ENCODE assay signal across 23 cellular contexts in genomic region chr4:143586080-143586479, GRCh38.
DNase-seq lines count a peak whose midpoint lies in the region; ATAC-seq and TF ChIP-seq lines count a peak whose summit lies in the region.
"Had no signal": no experiment of that assay in that cellular context is flagged by ENCODE, and none has a peak within 500 bp of the region (broad histone marks: within the 10 kb centered on the region; RNA-seq: fewer than 3 reads in every experiment).

No MANE protein-coding gene starts in this region.

- H3K18ac ChIP-seq in neuronal stem cell (ENCODE audit: low read length): no peak overlapping the region

- H3K27me3 ChIP-seq in neuronal stem cell (ENCODE audit: control insufficient read depth in 3 of 3, insufficient read depth in 3 of 3, low read depth in 1 of 3, low read length in 3 of 3): no peaks in the 10 kb centered on the region
- H3K27me3 ChIP-seq: upper lobe of left lung had no signal

- no peak overlapping the region for H4K8ac ChIP-seq in neuronal stem cell (ENCODE audit: low read depth, low read length)

- no peak overlapping the region for H2AK5ac ChIP-seq in neuronal stem cell (ENCODE audit: low read depth, low read length)

- peaks cover 0 to 6% of the 10 kb centered on the region in 2 donors for H3K4me1 ChIP-seq in neuronal stem cell (ENCODE audit: control insufficient read depth in 2 of 2, insufficient read depth in 1 of 2, low read depth in 1 of 2, low read length in 2 of 2)
- H3K4me1 ChIP-seq: upper lobe of left lung had no signal

- peaks cover 16% of the 10 kb centered on the region for H3K36me3 Mint-ChIP-seq in chondrocyte (ENCODE audit: low read depth)
- no peaks in the 10 kb centered on the region for H3K36me3 Mint-ChIP-seq in effector memory CD8-positive, alpha-beta T cell (ENCODE audit: insufficient read depth)
- H3K36me3 Mint-ChIP-seq: activated naive CD4-positive, alpha-beta T cell treated with anti-CD3 and anti-CD28 coated beads, Interleukin-2, amount 10 ng/mL, durations not matched to agents 7 days and 5 days had no signal

- no peaks in the 10 kb centered on the region for H3K79me1 ChIP-seq in neuronal stem cell (ENCODE audit: low read depth, low read length)

- H3K27ac ChIP-seq in neuronal stem cell (replicated peaks; ENCODE audit: low read length): no peak overlapping the region
- H3K27ac ChIP-seq: upper lobe of left lung, VCaP had no signal

- no peak overlapping the region for H3K4ac ChIP-seq in neuronal stem cell (ENCODE audit: low read length)

- H3K4me3 ChIP-seq in neuronal stem cell (ENCODE audit: low read length in 2 of 2): no peak overlapping the region
- H3K4me3 ChIP-seq: upper lobe of left lung had no signal

- peak; percentile 24 for DNase-seq in AG08395 (ENCODE audit: low spot score)
- peak; percentile 47 for DNase-seq in HS-27A (ENCODE audit: low read depth)
- no peak for DNase-seq in chondrocyte (ENCODE audit: low spot score)
- DNase-seq in lung microvascular endothelial cell (ENCODE audit: low read depth in 2 of 2): peak; percentile 78 to 96
- DNase-seq in NCI-H2227 (lab: John Stamatoyannopoulos, UW; ENCODE audit: unreplicated experiment): no peak
- DNase-seq in effector memory CD8-positive, alpha-beta T cell: no peak
- no peak for DNase-seq in neuronal stem cell (ENCODE audit: low spot score)
- DNase-seq: activated CD4-positive, alpha-beta T cell treated with anti-CD3 and anti-CD28 coated beads, Interleukin-2, amount 50 U/mL, for 4 hours; activated naive CD4-positive, alpha-beta T cell treated with anti-CD3 and anti-CD28 coated beads, Interleukin-2, amount 10 ng/mL, durations not matched to agents 7 days and 5 days; activated T-cell treated with anti-CD3 and anti-CD28 coated beads for 4 hours; AML-193; Calu3; effector CD4-positive, alpha-beta T cell; KBM-7; NCI-H1105; NCI-H524 treated with DMSO at 0.1 percent for 48 hours; SHP77 treated with DMSO at 0.1 percent for 48 hours; stimulated activated naive CD4-positive, alpha-beta T cell; upper lobe of left lung had no signal

- H3K4me1 Mint-ChIP-seq in chondrocyte (ENCODE audit: low read depth): peaks cover 13% of the 10 kb centered on the region
- H3K4me1 Mint-ChIP-seq in effector memory CD8-positive, alpha-beta T cell (ENCODE audit: low read depth in 2 of 2): no peaks in the 10 kb centered on the region
- H3K4me1 Mint-ChIP-seq: activated naive CD4-positive, alpha-beta T cell treated with anti-CD3 and anti-CD28 coated beads, Interleukin-2, amount 10 ng/mL, durations not matched to agents 7 days and 5 days; nephron had no signal

- no peak overlapping the region for H3K4me3 Mint-ChIP-seq in chondrocyte (ENCODE audit: unreplicated experiment)
- no peak overlapping the region for H3K4me3 Mint-ChIP-seq in effector memory CD8-positive, alpha-beta T cell
- H3K4me3 Mint-ChIP-seq: activated naive CD4-positive, alpha-beta T cell treated with anti-CD3 and anti-CD28 coated beads, Interleukin-2, amount 10 ng/mL, durations not matched to agents 7 days and 5 days; nephron; T-helper 1 cell treated with Interleukin-12 subunit alpha and Interleukin-12 subunit beta and Interleukin-4 antibody, amounts not matched to agents 30 μg/mL and 1 μg/mL, for 36 hours had no signal

- H2BK120ac ChIP-seq in neuronal stem cell (ENCODE audit: low read depth, low read length): no peak overlapping the region

- H3K27ac Mint-ChIP-seq in chondrocyte (ENCODE audit: unreplicated experiment): peak overlapping the region; percentile 95
- H3K27ac Mint-ChIP-seq in effector memory CD8-positive, alpha-beta T cell: no peak overlapping the region
- H3K27ac Mint-ChIP-seq: activated naive CD4-positive, alpha-beta T cell treated with anti-CD3 and anti-CD28 coated beads, Interleukin-2, amount 10 ng/mL, durations not matched to agents 7 days and 5 days; nephron; T-helper 1 cell treated with Interleukin-12 subunit alpha and Interleukin-12 subunit beta and Interleukin-4 antibody, amounts not matched to agents 30 μg/mL and 1 μg/mL, for 36 hours had no signal

- H2BK12ac ChIP-seq in neuronal stem cell (ENCODE audit: low read length): no peak overlapping the region

- H2BK15ac ChIP-seq in neuronal stem cell (ENCODE audit: low read length): no peak overlapping the region

- no peak overlapping the region for H2BK5ac ChIP-seq in neuronal stem cell (ENCODE audit: low read length)

- H3K4me2 ChIP-seq in neuronal stem cell (ENCODE audit: insufficient read depth, low read length, poor library complexity, severe bottlenecking): no peak overlapping the region

- no peak for ATAC-seq in GM19467 (IDR thresholded peaks at IDR 0.05; ENCODE audit: unreplicated experiment)
- no peak for ATAC-seq in effector memory CD8-positive, alpha-beta T cell (replicated peaks)

- peaks cover 4% of the 10 kb centered on the region for H3K27me3 Mint-ChIP-seq in chondrocyte (ENCODE audit: low read depth)
- H3K27me3 Mint-ChIP-seq in effector memory CD8-positive, alpha-beta T cell: no peaks in the 10 kb centered on the region

- H2AFZ ChIP-seq in neuronal stem cell (ENCODE audit: low read length): no peak overlapping the region

- no peaks in the 10 kb centered on the region for H3K9me3 ChIP-seq in neuronal stem cell (replicated peaks in 1 of 2; ENCODE audit: control insufficient read depth in 2 of 2, insufficient read depth in 1 of 2, low read depth in 1 of 2, low read length in 2 of 2)

- H3K36me3 ChIP-seq in neuronal stem cell (replicated peaks in 1 of 2; ENCODE audit: control insufficient read depth in 2 of 2, insufficient read depth in 2 of 2, low read length in 2 of 2): no peaks in the 10 kb centered on the region
- H3K36me3 ChIP-seq: upper lobe of left lung had no signal

- no peak overlapping the region for H3K9ac ChIP-seq in neuronal stem cell (ENCODE audit: low read depth, low read length, poor library complexity)

- H4K91ac ChIP-seq in neuronal stem cell (ENCODE audit: low read depth, low read length, poor library complexity): no peak overlapping the region

- peaks cover 29% of the 10 kb centered on the region for H3K9me3 Mint-ChIP-seq in chondrocyte (ENCODE audit: low read depth)
- peaks cover 0 to 2% of the 10 kb centered on the region in 2 donors for H3K9me3 Mint-ChIP-seq in effector memory CD8-positive, alpha-beta T cell

- H3K23ac ChIP-seq in neuronal stem cell (ENCODE audit: low read depth, low read length, poor library complexity): no peak overlapping the region

- no peak overlapping the region for H3K14ac ChIP-seq in neuronal stem cell (ENCODE audit: low read length)

- TF ChIP-seq CTCF in chondrocyte (IDR thresholded peaks at IDR 0.05): no peak

Comparison
In these comparisons a context has a peak if more than half of its experiments do, and no peak if none do; other contexts are left out.
1. DNase-seq: peak in AG08395 (single experiment), HS-27A (single experiment) and lung microvascular endothelial cell (2 of 2); none in chondrocyte (single experiment), NCI-H2227 (single experiment), effector memory CD8-positive, alpha-beta T cell (0 of 3) and neuronal stem cell (single experiment).